ENCODE assay signal across 19 cellular contexts in the genomic region with DNA sequence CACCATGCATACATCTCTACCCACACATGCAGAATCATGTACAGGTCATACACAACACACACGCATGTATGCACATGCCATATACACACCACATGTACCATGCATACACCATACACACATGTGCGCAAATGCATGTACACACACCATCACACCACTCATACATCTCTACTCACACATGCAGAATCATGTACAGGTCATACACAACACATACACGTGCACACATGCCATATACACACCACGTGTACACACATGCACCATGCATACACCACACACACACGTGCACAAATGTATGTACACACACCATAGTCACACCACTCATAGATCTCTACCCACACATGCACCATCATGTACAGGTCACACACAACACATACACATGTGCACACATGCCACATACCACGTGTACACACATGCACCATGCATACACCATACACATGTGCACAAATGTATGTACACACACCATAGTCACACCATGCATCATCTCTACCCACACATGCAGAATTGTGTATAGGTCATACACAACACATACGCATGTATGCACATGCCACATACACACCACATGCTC. TPM values are rescaled to one million over a fixed set of nuclear protein-coding genes. Genes with fewer than 3 reads are reported as not detected.
DNase-seq lines count a peak whose midpoint lies in the region; ATAC-seq, FAIRE-seq and TF ChIP-seq lines count a peak whose summit lies in the region.
"Had no signal": no experiment of that assay in that cellular context is flagged by ENCODE, and none has a peak within 500 bp of the region (broad histone marks: within the 10 kb centered on the region; RNA-seq: fewer than 3 reads in every experiment).

No MANE protein-coding gene starts in this region.

- no peak overlapping the region for H3K27ac Mint-ChIP-seq in activated CD8-positive, alpha-beta T cell treated with anti-CD3 and anti-CD28 coated beads, Interleukin-2, amount 10 ng/mL, durations not matched to agents 7 days and 5 days
- H3K27ac Mint-ChIP-seq: CD8-positive, alpha-beta T cell had no signal

- WGBS in H1 (ENCODE audit: extremely low coverage in 1 of 2, insufficient coverage in 1 of 2, insufficient read length in 1 of 2, insufficient replicate concordance in 2 of 2, low coverage in 1 of 2, low lambda C conversion rate in 2 of 2, missing lambda C conversion rate in 1 of 2), 2 experiments, result 86% methylated on average over 7 of the region's 7 CpGs; no CpG with 5 or more reads in 1 of the 2 experiments

- no peak overlapping the region for H2BK12ac ChIP-seq in H1 (ENCODE audit: low read depth, low read length)

- no peak overlapping the region for H4K5ac ChIP-seq in H1 (ENCODE audit: insufficient read length, low read depth, low read length)

- no peaks in the 10 kb centered on the region for H3K9me3 ChIP-seq in HEK293 (ENCODE audit: control insufficient read depth, insufficient read depth, low read depth, low read length)
- H3K9me3 ChIP-seq in H1 (ENCODE audit: insufficient read depth in 2 of 2, low read depth in 1 of 2, low read length in 1 of 2), result peaks cover 0 to 7% of the 10 kb centered on the region in 2 experiments; a peak in 3 of 4 replicates
- H3K9me3 ChIP-seq: A549 had no signal

- H3K27me3 Mint-ChIP-seq in activated CD8-positive, alpha-beta T cell treated with anti-CD3 and anti-CD28 coated beads, Interleukin-2, amount 10 ng/mL, durations not matched to agents 7 days and 5 days (ENCODE audit: low read depth), result peaks cover 23% of the 10 kb centered on the region

- no peak overlapping the region for H3K14ac ChIP-seq in H1 (ENCODE audit: insufficient read length)

- no peak for TF ChIP-seq RAD21 in H1 (IDR thresholded peaks at IDR 0.05 in 1 of 2, conservative IDR thresholded peaks at IDR 0.05 in 1 of 2; ENCODE audit: low read depth in 2 of 2, low read length in 2 of 2)

- peaks cover 19% of the 10 kb centered on the region for H3K4me1 Mint-ChIP-seq in activated CD8-positive, alpha-beta T cell treated with anti-CD3 and anti-CD28 coated beads, Interleukin-2, amount 10 ng/mL, durations not matched to agents 7 days and 5 days (ENCODE audit: low read depth)

- H4K20me1 ChIP-seq in H1 (replicated peaks in 1 of 2; ENCODE audit: control insufficient read depth in 1 of 2, insufficient read depth in 2 of 2, low read length in 2 of 2), result peaks cover 3 to 26% of the 10 kb centered on the region in 2 experiments

- peak; percentile 29; the same call in 1 of the 2 replicates for TF ChIP-seq POLR2A in Raji (IDR thresholded peaks at IDR 0.05; ENCODE audit: insufficient read depth, low read depth, low read length)
- TF ChIP-seq POLR2A in H1 (IDR thresholded peaks at IDR 0.05; ENCODE audit: control extremely low read depth in 1 of 2, low read depth in 2 of 2, low read length in 2 of 2), result no peak
- TF ChIP-seq POLR2A in GM18505 (IDR thresholded peaks at IDR 0.05; ENCODE audit: borderline replicate concordance, extremely low read depth, insufficient read depth, insufficient read length), result no peak

- no peak for ATAC-seq in activated CD8-positive, alpha-beta T cell treated with anti-CD3 and anti-CD28 coated beads, Interleukin-2, amount 10 ng/mL, durations not matched to agents 7 days and 5 days
- no peak for ATAC-seq in GM18505 (IDR thresholded peaks at IDR 0.05; ENCODE audit: unreplicated experiment)
- ATAC-seq: A549; CD8-positive, alpha-beta T cell had no signal

- no peaks in the 10 kb centered on the region for H3K36me3 Mint-ChIP-seq in activated CD8-positive, alpha-beta T cell treated with anti-CD3 and anti-CD28 coated beads, Interleukin-2, amount 10 ng/mL, durations not matched to agents 7 days and 5 days (ENCODE audit: low read depth)
- H3K36me3 Mint-ChIP-seq: CD14-positive monocyte; CD8-positive, alpha-beta T cell had no signal

- H2BK5ac ChIP-seq in H1 (ENCODE audit: low read depth, low read length), result peak overlapping the region; percentile 3; the same call in 1 of the 2 replicates

- DNase-seq in H1 (ENCODE audit: low read depth in 1 of 2, low spot score in 2 of 2) (no peak), NOMO-1 (lab: John Stamatoyannopoulos, UW; ENCODE audit: unreplicated experiment in 2 of 2) (no peak)
- no peak for DNase-seq in stimulated activated CD4-positive, alpha-beta T cell treated with anti-CD3 and anti-CD28 coated beads, Interleukin-12 subunit alpha, Interleukin-12 subunit beta, amount 100 ng/mL, for 4 hours
- no peak for DNase-seq in activated CD8-positive, alpha-beta T cell treated with anti-CD3 and anti-CD28 coated beads, Interleukin-2, amount 10 ng/mL, durations not matched to agents 7 days and 5 days
- DNase-seq: CD8-positive, alpha-beta T cell; COR-L47; DND-41; GDM1; HCEC 1CT; Kasumi-1; KBM-7 had no signal

- no peaks in the 10 kb centered on the region for H3K9me3 Mint-ChIP-seq in activated CD8-positive, alpha-beta T cell treated with anti-CD3 and anti-CD28 coated beads, Interleukin-2, amount 10 ng/mL, durations not matched to agents 7 days and 5 days (ENCODE audit: insufficient read depth)
- H3K9me3 Mint-ChIP-seq: CD8-positive, alpha-beta T cell had no signal

- H3K79me2 ChIP-seq in H1 (ENCODE audit: control insufficient read depth in 1 of 2, insufficient read depth in 2 of 2, low read length in 2 of 2), result no peaks in the 10 kb centered on the region; a peak in 1 of 4 replicates

- H3K4ac ChIP-seq in H1 (replicated peaks; ENCODE audit: insufficient read length, low read depth, low read length), result no peak overlapping the region

- no peak overlapping the region; a peak in 1 of 7 replicates for H3K9ac ChIP-seq in H1 (replicated peaks in 1 of 4; ENCODE audit: extremely low read depth in 1 of 4, low read depth in 3 of 4, low read length in 3 of 4)

- H3K18ac ChIP-seq in H1 (ENCODE audit: extremely low read depth, low read length), result no peak overlapping the region

- no peaks in the 10 kb centered on the region for H3K4me1 ChIP-seq in HEK293 (ENCODE audit: control insufficient read depth, insufficient read depth, low read length)
- H3K4me1 ChIP-seq in H1 (replicated peaks in 1 of 4; ENCODE audit: control insufficient read depth in 3 of 4, insufficient read depth in 4 of 4, low read length in 3 of 4), result peaks cover 0 to 7% (median 6%) of the 10 kb centered on the region in 4 experiments; a peak in 4 of 7 replicates

- H3K27ac ChIP-seq in HEK293 (ENCODE audit: extremely low read depth, low read depth, low read length) (no peak overlapping the region), H1 (ENCODE audit: low read depth, low read length) (no peak overlapping the region)
- H3K27ac ChIP-seq: A549 had no signal

- no peak overlapping the region for H4K8ac ChIP-seq in H1 (ENCODE audit: extremely low read depth, insufficient read depth, low read length)

- no peak for FAIRE-seq in H1 (lab: Jason Lieb, UNC)
- FAIRE-seq: A549 had no signal

- H2AK5ac ChIP-seq in H1 (ENCODE audit: low read depth, low read length), result peak overlapping the region; percentile 77; the same call in 1 of the 2 replicates

- H3K36me3 ChIP-seq in HEK293 (ENCODE audit: control insufficient read depth in 2 of 2, insufficient read depth in 1 of 2, low read length in 2 of 2) (no peaks in the 10 kb centered on the region), H1 (ENCODE audit: control insufficient read depth in 2 of 4, insufficient read depth in 4 of 4, low read length in 3 of 4) (no peaks in the 10 kb centered on the region; a peak in 1 of 8 replicates)

- peaks cover 7% of the 10 kb centered on the region for H3K23me2 ChIP-seq in H1 (ENCODE audit: low read depth, low read length)

- H3K4me2 ChIP-seq in H1 (ENCODE audit: insufficient read depth in 1 of 2, low read depth in 2 of 2, low read length in 2 of 2), result no peak overlapping the region; a peak in 1 of 4 replicates
- H3K4me2 ChIP-seq: A549 had no signal

- H3K4me3 ChIP-seq in HEK293 (ENCODE audit: low read depth, low read length) (no peak overlapping the region), H1 (ENCODE audit: extremely low read depth in 1 of 4, insufficient read depth in 2 of 4, low read depth in 3 of 4, low read length in 4 of 4) (no peak overlapping the region)
- H3K4me3 ChIP-seq: A549 had no signal

- no peak overlapping the region for H2AFZ ChIP-seq in H1 (ENCODE audit: low read length)

- H2BK120ac ChIP-seq in H1 (replicated peaks; ENCODE audit: low read depth, low read length), result no peak overlapping the region

- H3K56ac ChIP-seq in H1 (replicated peaks; ENCODE audit: insufficient read length, low read depth, low read length), result no peak overlapping the region

- no peaks in the 10 kb centered on the region for H3K79me1 ChIP-seq in H1 (ENCODE audit: low read depth, low read length)

- CTCF ChIA-PET in HEK293 (lab: Yijun Ruan, JAX), result interaction anchor here (0.6 kb wide), 1 partner anchor 25 kb away, joined by 6 read pairs; no protein-coding TSS in a partner anchor
- CTCF ChIA-PET in H1 (lab: Charles Lee; ENCODE audit: partially characterized antibody), result interaction anchor here (1.1 to 2.0 kb wide), 2 partner anchors 10 to 22 kb away, joined by 3 to 6 read pairs; no protein-coding TSS in a partner anchor
- CTCF ChIA-PET in activated CD8-positive, alpha-beta T cell treated with anti-CD3 and anti-CD28 coated beads, Interleukin-2, amount 10 ng/mL, durations not matched to agents 7 days and 5 days (lab: Charles Lee), result interaction anchor here (0.9 kb wide), 1 partner anchor 74 kb away, joined by 3 read pairs; the partner anchor contains the start of gene RNF224

- POLR2A ChIA-PET in HEK293 (lab: Yijun Ruan, JAX) (interaction anchor here (1.8 to 3.1 kb wide), 3 partner anchors 23 to 48 kb away, joined by 7 to 52 read pairs (median 8); partner anchors contain the start of gene TPRN), H1 (lab: Charles Lee; ENCODE audit: partially characterized antibody) (no interaction called here)
- POLR2A ChIA-PET in activated CD8-positive, alpha-beta T cell treated with anti-CD3 and anti-CD28 coated beads, Interleukin-2, amount 10 ng/mL, durations not matched to agents 7 days and 5 days (lab: Charles Lee), result no interaction called here

- H3K27me3 ChIP-seq in H1 (replicated peaks in 1 of 4; ENCODE audit: control insufficient read depth in 3 of 4, extremely low read depth in 1 of 4, insufficient read depth in 3 of 4, low read length in 3 of 4), result peaks cover 16 to 32% (median 31%) of the 10 kb centered on the region in 4 experiments; a peak in 6 of 7 replicates

- no peak for TF ChIP-seq EP300 in H1 (IDR thresholded peaks at IDR 0.05; ENCODE audit: borderline replicate concordance in 1 of 2, low read depth in 2 of 2, low read length in 2 of 2)

- H2BK15ac ChIP-seq in H1 (ENCODE audit: low read length), result no peak overlapping the region

- H2BK20ac ChIP-seq in H1 (ENCODE audit: low read length), result no peak overlapping the region

- no peak overlapping the region for H3K4me3 Mint-ChIP-seq in activated CD8-positive, alpha-beta T cell treated with anti-CD3 and anti-CD28 coated beads, Interleukin-2, amount 10 ng/mL, durations not matched to agents 7 days and 5 days
- H3K4me3 Mint-ChIP-seq: CD14-positive monocyte; CD8-positive, alpha-beta T cell had no signal

- peak overlapping the region; percentile 92 for H3K23ac ChIP-seq in H1 (ENCODE audit: insufficient read length)

- H4K91ac ChIP-seq in H1 (replicated peaks; ENCODE audit: insufficient read length, low read length), result no peak overlapping the region

- TF ChIP-seq CTCF in HEK293 (tag by site-specific recombination; IDR thresholded peaks at IDR 0.05), result no peak
- TF ChIP-seq CTCF in H1 (IDR thresholded peaks at IDR 0.05; ENCODE audit: control extremely low read depth in 1 of 3, insufficient read depth in 1 of 3, low read depth in 1 of 3, low read length in 3 of 3), result no peak

RNA-seq across cellular contexts. Expression of gene GRIN1, which starts 14.0 kb away (rescaled TPM):
- 2.1 TPM in 2 replicates for total RNA-seq in H1 (2021; fragmentation: NEBNext Ultra II Directional; extraction: Animal tissue kit (Norgen Biotek cat#: 25700))
- 0.48 and 1.3 TPM in 2 replicates for polyA plus RNA-seq in H1 (2011; rRNA removed)
- polyA plus RNA-seq in H1 (2011; cell fraction: cytosol; rRNA removed), result 1.6 TPM
- 9.3 TPM for polyA plus RNA-seq in H1 (2011; cell fraction: nucleus; rRNA removed)
- polyA plus RNA-seq in H1 (2012, experiment 1 of 2), result 1.1 to 3.2 TPM (median 2.7 TPM) in 4 replicates
- 0.91 TPM for polyA plus RNA-seq in H1 (2012, experiment 2 of 2)
- 2.0 TPM for polyA plus RNA-seq in H1 (2013, experiment 1 of 2)
- 2.1 TPM for polyA plus RNA-seq in H1 (2013, experiment 2 of 2)
- polyA minus RNA-seq in H1 (2011; rRNA and poly(A)+ RNA removed), result 0.39 and 1.5 TPM in 2 replicates
- polyA minus RNA-seq in H1 (2011; cell fraction: cytosol; rRNA and poly(A)+ RNA removed), result not detected
- 3.2 TPM for polyA minus RNA-seq in H1 (2011; cell fraction: nucleus; rRNA and poly(A)+ RNA removed)
- not detected for total RNA-seq in activated CD8-positive, alpha-beta T cell treated with anti-CD3 and anti-CD28 coated beads, Interleukin-2, amount 10 ng/mL, durations not matched to agents 7 days and 5 days
- total RNA-seq: CD8-positive, alpha-beta T cell; H4 had no signal
- polyA plus RNA-seq: AG04450, CD14-positive monocyte had no signal

RNA-seq across cellular contexts. Expression of gene LRRC26, which starts 16.9 kb away (rescaled TPM):
- 0.34 and 0.36 TPM in 2 replicates for total RNA-seq in H1 (2021; fragmentation: NEBNext Ultra II Directional; extraction: Animal tissue kit (Norgen Biotek cat#: 25700))
- polyA plus RNA-seq in H1 (2011; rRNA removed), result 0.85 and 1.0 TPM in 2 replicates
- polyA plus RNA-seq in H1 (2011; cell fraction: cytosol; rRNA removed), result 0.25 TPM
- 0.60 TPM for polyA plus RNA-seq in H1 (2011; cell fraction: nucleus; rRNA removed)
- polyA plus RNA-seq in H1 (2012, experiment 1 of 2), result 0.75 to 1.2 TPM (median 0.90 TPM) in 3 of 4 replicates, not detected in the other
- polyA plus RNA-seq in H1 (2012, experiment 2 of 2), result 0.18 TPM
- polyA plus RNA-seq in H1 (2013, experiment 1 of 2), result 1.1 TPM
- 0.74 TPM for polyA plus RNA-seq in H1 (2013, experiment 2 of 2)
- polyA minus RNA-seq in H1 (2011; rRNA and poly(A)+ RNA removed), result not detected in 2 replicates
- not detected for polyA minus RNA-seq in H1 (2011; cell fraction: cytosol; rRNA and poly(A)+ RNA removed)
- polyA minus RNA-seq in H1 (2011; cell fraction: nucleus; rRNA and poly(A)+ RNA removed), result 0.90 TPM
- total RNA-seq in activated CD8-positive, alpha-beta T cell treated with anti-CD3 and anti-CD28 coated beads, Interleukin-2, amount 10 ng/mL, durations not matched to agents 7 days and 5 days, result not detected
- total RNA-seq: CD8-positive, alpha-beta T cell had no signal
- polyA plus RNA-seq: AG04450, BJ, CD14-positive monocyte had no signal

RNA-seq across cellular contexts. Expression of gene TMEM210, which starts 18.9 kb away (rescaled TPM):
- total RNA-seq in H1 (2021; fragmentation: NEBNext Ultra II Directional; extraction: Animal tissue kit (Norgen Biotek cat#: 25700)), result not detected in 2 replicates
- polyA plus RNA-seq in H1 (2011; rRNA removed), result not detected in 2 replicates
- polyA plus RNA-seq in H1 (2011; cell fraction: cytosol; rRNA removed), result not detected
- not detected for polyA plus RNA-seq in H1 (2011; cell fraction: nucleus; rRNA removed)
- polyA plus RNA-seq in H1 (2012, experiment 1 of 2), result not detected in 4 replicates
- not detected for polyA plus RNA-seq in H1 (2012, experiment 2 of 2)
- not detected for polyA plus RNA-seq in H1 (2013, experiment 1 of 2)
- not detected for polyA plus RNA-seq in H1 (2013, experiment 2 of 2)
- not detected in 2 replicates for polyA minus RNA-seq in H1 (2011; rRNA and poly(A)+ RNA removed)
- not detected for polyA minus RNA-seq in H1 (2011; cell fraction: cytosol; rRNA and poly(A)+ RNA removed)
- not detected for polyA minus RNA-seq in H1 (2011; cell fraction: nucleus; rRNA and poly(A)+ RNA removed)
- under 1 TPM; 0.29 to 0.32 TPM for total RNA-seq in activated CD8-positive, alpha-beta T cell treated with anti-CD3 and anti-CD28 coated beads, Interleukin-2, amount 10 ng/mL, durations not matched to agents 7 days and 5 days
- total RNA-seq: CD8-positive, alpha-beta T cell; H4 had no signal
- polyA plus RNA-seq: A549, AG04450, BJ, CD14-positive monocyte had no signal

RNA-seq across cellular contexts. Expression of gene ANAPC2, which starts 35.4 kb away (rescaled TPM):
- 37.7 and 41.9 TPM in 2 replicates for total RNA-seq in H1 (2021; fragmentation: NEBNext Ultra II Directional; extraction: Animal tissue kit (Norgen Biotek cat#: 25700))
- polyA plus RNA-seq in H1 (2011; rRNA removed), result 30.2 and 44.3 TPM in 2 replicates
- polyA plus RNA-seq in H1 (2011; cell fraction: cytosol; rRNA removed), result 31.6 TPM
- polyA plus RNA-seq in H1 (2011; cell fraction: nucleus; rRNA removed), result 198 TPM
- 20.7 to 43.2 TPM (median 38.1 TPM) in 4 replicates for polyA plus RNA-seq in H1 (2012, experiment 1 of 2)
- polyA plus RNA-seq in H1 (2012, experiment 2 of 2), result 25.6 TPM
- 22.6 TPM for polyA plus RNA-seq in H1 (2013, experiment 1 of 2)
- polyA plus RNA-seq in H1 (2013, experiment 2 of 2), result 17.5 TPM
- polyA minus RNA-seq in H1 (2011; rRNA and poly(A)+ RNA removed), result 20.4 and 24.8 TPM in 2 replicates
- 28.8 TPM for polyA minus RNA-seq in H1 (2011; cell fraction: cytosol; rRNA and poly(A)+ RNA removed)
- 67.3 TPM for polyA minus RNA-seq in H1 (2011; cell fraction: nucleus; rRNA and poly(A)+ RNA removed)
- 10 to 100 TPM; 60.2 to 64.1 TPM for total RNA-seq in activated CD8-positive, alpha-beta T cell treated with anti-CD3 and anti-CD28 coated beads, Interleukin-2, amount 10 ng/mL, durations not matched to agents 7 days and 5 days

RNA-seq across cellular contexts. Expression of gene SSNA1, which starts 35.6 kb away (rescaled TPM):
- total RNA-seq in H1 (2021; fragmentation: NEBNext Ultra II Directional; extraction: Animal tissue kit (Norgen Biotek cat#: 25700)), result 87.3 and 91.3 TPM in 2 replicates
- 157 and 182 TPM in 2 replicates for polyA plus RNA-seq in H1 (2011; rRNA removed)
- polyA plus RNA-seq in H1 (2011; cell fraction: cytosol; rRNA removed), result 159 TPM
- polyA plus RNA-seq in H1 (2011; cell fraction: nucleus; rRNA removed), result 99.4 TPM
- 57.5 to 108 TPM (median 103 TPM) in 4 replicates for polyA plus RNA-seq in H1 (2012, experiment 1 of 2)
- polyA plus RNA-seq in H1 (2012, experiment 2 of 2), result 94.9 TPM
- polyA plus RNA-seq in H1 (2013, experiment 1 of 2), result 102 TPM
- 101 TPM for polyA plus RNA-seq in H1 (2013, experiment 2 of 2)
- 14.6 and 15.3 TPM in 2 replicates for polyA minus RNA-seq in H1 (2011; rRNA and poly(A)+ RNA removed)
- polyA minus RNA-seq in H1 (2011; cell fraction: cytosol; rRNA and poly(A)+ RNA removed), result 36.0 TPM
- polyA minus RNA-seq in H1 (2011; cell fraction: nucleus; rRNA and poly(A)+ RNA removed), result 18.2 TPM
- 10 to 100 TPM; 88.2 to 90.0 TPM for total RNA-seq in activated CD8-positive, alpha-beta T cell treated with anti-CD3 and anti-CD28 coated beads, Interleukin-2, amount 10 ng/mL, durations not matched to agents 7 days and 5 days
